22 cellular contexts compared by ENCODE assay signal in the genomic region with DNA sequence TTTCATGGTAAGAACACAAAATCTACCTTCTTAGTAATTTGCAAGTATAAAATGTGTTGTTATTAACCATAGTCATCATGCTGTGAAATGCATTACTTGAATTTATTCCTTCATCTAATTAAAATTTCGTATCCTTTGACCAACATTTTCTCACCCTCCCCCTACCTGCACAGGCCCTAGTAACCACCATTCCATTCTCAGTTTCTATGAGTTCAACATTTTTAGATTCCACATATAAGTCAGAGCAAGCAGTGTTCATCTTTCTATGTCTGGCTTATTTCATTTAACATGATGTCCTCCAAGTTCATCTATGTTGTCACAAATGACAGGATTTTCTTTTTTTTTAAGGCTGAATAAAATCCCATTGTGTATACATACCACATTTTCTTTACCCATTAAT. TPM values are rescaled to one million over a fixed set of nuclear protein-coding genes. Genes with fewer than 3 reads are reported as not detected.
A peak's percentile ranks its signal among the peaks of the same experiment; 100 is the strongest.
DNase-seq lines count a peak whose midpoint lies in the region; ATAC-seq lines count a peak whose summit lies in the region.
"Had no signal": no experiment of that assay in that cellular context is flagged by ENCODE, and none has a peak within 500 bp of the region (broad histone marks: within the 10 kb centered on the region; RNA-seq: fewer than 3 reads in every experiment).

No MANE protein-coding gene starts in this region.

- intact Hi-C loops in left colon (cut with DNase I, micrococcal nuclease): no loop called here

- DNase-seq in activated effector memory CD4-positive, alpha-beta T cell treated with Interleukin-2 at 50 U/mL for 16 hours: no peak
- DNase-seq in activated CD4-positive, alpha-beta T cell treated with anti-CD3 and anti-CD28 coated beads, Interleukin-2, amount 50 U/mL, for 4 hours: no peak
- DNase-seq in left colon: no peak
- DNase-seq: BE2C; Calu3; CD4-positive, alpha-beta T cell; DMS79; H7; KG1; NCI-H1436 treated with DMSO at 0.1 percent for 48 hours; NCI-H2081 treated with DMSO at 0.1 percent for 48 hours; NCI-H510A treated with DMSO at 0.1 percent for 48 hours; NCI-H82; PC-9; SJCRH30; T-helper 17 cell had no signal

- peak; percentile 80 for ATAC-seq in GM18508 (IDR thresholded peaks at IDR 0.05; ENCODE audit: insufficient read depth, unreplicated experiment)
- peak; percentile 75 for ATAC-seq in GM19438 (IDR thresholded peaks at IDR 0.05; ENCODE audit: low read depth, unreplicated experiment)
- peak; percentile 77 for ATAC-seq in HG02938 (IDR thresholded peaks at IDR 0.05; ENCODE audit: unreplicated experiment)
- peak; percentile 74 for ATAC-seq in HG03196 (IDR thresholded peaks at IDR 0.05; ENCODE audit: unreplicated experiment)
- ATAC-seq in HG03460 (IDR thresholded peaks at IDR 0.05; ENCODE audit: unreplicated experiment): no peak
- ATAC-seq in left colon: no peak
- ATAC-seq: HepG2, T-helper 17 cell had no signal

RNA-seq across cellular contexts. Expression of a gene that starts 43.5 kb away (rescaled TPM):
- not detected for total RNA-seq in left colon
- total RNA-seq: Calu3; CD4-positive, alpha-beta T cell; H7; HepG2; PC-9; SJCRH30; T-helper 17 cell had no signal

Comparison
In these comparisons a context has a peak if more than half of its experiments do, and no peak if none do; other contexts are left out.
1. ATAC-seq: peak in GM18508 (single experiment), GM19438 (single experiment), HG02938 (single experiment) and HG03196 (single experiment); none in HG03460 (single experiment) and left colon (single experiment).